ENCODE assay signal across 15 cellular contexts in the genomic region with DNA sequence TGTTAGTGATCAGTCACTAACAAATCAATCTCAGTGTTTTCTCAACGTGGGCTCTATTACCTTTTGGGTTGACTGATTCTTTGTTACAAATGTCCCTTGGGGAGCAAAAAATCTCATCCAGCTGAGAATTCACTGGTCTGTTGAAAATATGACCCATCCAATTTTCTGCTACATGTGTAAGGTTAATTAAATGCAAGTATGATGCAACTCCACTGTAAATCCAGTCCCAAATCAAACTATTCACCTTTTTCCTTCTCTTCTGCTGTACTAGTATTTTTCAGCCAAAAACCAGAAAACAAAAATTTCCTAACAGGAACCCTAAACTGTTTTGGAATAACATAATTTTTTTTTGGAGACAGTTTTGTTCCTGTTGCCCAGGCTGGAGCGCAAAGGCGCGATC. TPM values are rescaled to one million over a fixed set of nuclear protein-coding genes. Genes with fewer than 3 reads are reported as not detected.
DNase-seq lines count a peak whose midpoint lies in the region; ATAC-seq and TF ChIP-seq lines count a peak whose summit lies in the region.
"Had no signal": no experiment of that assay in that cellular context is flagged by ENCODE, and none has a peak within 500 bp of the region (broad histone marks: within the 10 kb centered on the region; RNA-seq: fewer than 3 reads in every experiment).

No MANE protein-coding gene starts in this region.

- ATAC-seq in HG03457 (IDR thresholded peaks at IDR 0.05; ENCODE audit: unreplicated experiment): no peak
- ATAC-seq: lower lobe of right lung had no signal

- H2AFZ ChIP-seq in Karpas-422 (ENCODE audit: low read length) (no peak overlapping the region), neural progenitor cell (replicated peaks) (no peak overlapping the region)

- no peaks in the 10 kb centered on the region for H3K27me3 Mint-ChIP-seq in activated T-cell treated with anti-CD3 and anti-CD28 coated beads, Interleukin-2, amount 50 U/mL, for 24 hours
- no peaks in the 10 kb centered on the region for H3K27me3 Mint-ChIP-seq in activated naive CD8-positive, alpha-beta T cell treated with anti-CD3 and anti-CD28 coated beads for 36 hours
- H3K27me3 Mint-ChIP-seq in neural progenitor cell (ENCODE audit: insufficient read depth, low read depth): no peaks in the 10 kb centered on the region

- H3K27ac Mint-ChIP-seq in activated T-cell treated with anti-CD3 and anti-CD28 coated beads, Interleukin-2, amount 50 U/mL, for 24 hours: peak overlapping the region; percentile 100
- H3K27ac Mint-ChIP-seq in activated naive CD8-positive, alpha-beta T cell treated with anti-CD3 and anti-CD28 coated beads for 36 hours: peak overlapping the region; percentile 100
- H3K27ac Mint-ChIP-seq in neural progenitor cell: no peak overlapping the region

- H3K4me3 ChIP-seq in Karpas-422 (ENCODE audit: low read length): peak overlapping the region; percentile 91; the same call in 1 of the 2 replicates
- no peak overlapping the region for H3K4me3 ChIP-seq in neural progenitor cell
- H3K4me3 ChIP-seq: lower lobe of right lung, ovary had no signal

- H3K79me2 ChIP-seq in Karpas-422 (ENCODE audit: low read length): peaks cover 97% of the 10 kb centered on the region
- H3K79me2 ChIP-seq in neural progenitor cell (ENCODE audit: low read depth): peaks cover 96% of the 10 kb centered on the region

- peaks cover 74% of the 10 kb centered on the region for H3K4me1 Mint-ChIP-seq in activated T-cell treated with anti-CD3 and anti-CD28 coated beads, Interleukin-2, amount 50 U/mL, for 24 hours (ENCODE audit: low read depth)
- peaks cover 70% of the 10 kb centered on the region for H3K4me1 Mint-ChIP-seq in activated naive CD8-positive, alpha-beta T cell treated with anti-CD3 and anti-CD28 coated beads for 36 hours
- peaks cover 36% of the 10 kb centered on the region for H3K4me1 Mint-ChIP-seq in neural progenitor cell

- H3K36me3 ChIP-seq in Karpas-422 (ENCODE audit: insufficient read depth, low read length) (peaks cover 56% of the 10 kb centered on the region), neural progenitor cell (peaks cover 21% of the 10 kb centered on the region)
- H3K36me3 ChIP-seq: ovary had no signal

- H3K27ac ChIP-seq in Karpas-422 (ENCODE audit: low read length) (peak overlapping the region; percentile 0; the same call in 1 of the 2 replicates), neural progenitor cell (no peak overlapping the region)
- H3K27ac ChIP-seq: lower lobe of right lung, ovary had no signal

- H3K9me3 Mint-ChIP-seq in activated T-cell treated with anti-CD3 and anti-CD28 coated beads, Interleukin-2, amount 50 U/mL, for 24 hours: no peaks in the 10 kb centered on the region
- H3K9me3 Mint-ChIP-seq in activated naive CD8-positive, alpha-beta T cell treated with anti-CD3 and anti-CD28 coated beads for 36 hours: no peaks in the 10 kb centered on the region
- no peaks in the 10 kb centered on the region for H3K9me3 Mint-ChIP-seq in neural progenitor cell

- H3K27me3 ChIP-seq in Karpas-422 (ENCODE audit: low read length) (no peaks in the 10 kb centered on the region), neural progenitor cell (no peaks in the 10 kb centered on the region)
- H3K27me3 ChIP-seq: ovary had no signal

- H4K20me1 ChIP-seq in Karpas-422 (ENCODE audit: insufficient read depth, low read depth, low read length) (peaks cover 30% of the 10 kb centered on the region), neural progenitor cell (ENCODE audit: low read depth) (peaks cover 83% of the 10 kb centered on the region)

- H3K4me1 ChIP-seq in Karpas-422 (ENCODE audit: low read length) (peaks cover 52% of the 10 kb centered on the region), neural progenitor cell (peaks cover 25% of the 10 kb centered on the region)

- H3K9me2 ChIP-seq in Karpas-422 (replicated peaks; ENCODE audit: insufficient read depth, low read length): no peaks in the 10 kb centered on the region

- peak overlapping the region; percentile 97 for H3K4me3 Mint-ChIP-seq in activated T-cell treated with anti-CD3 and anti-CD28 coated beads, Interleukin-2, amount 50 U/mL, for 24 hours
- peak overlapping the region; percentile 95 for H3K4me3 Mint-ChIP-seq in activated naive CD8-positive, alpha-beta T cell treated with anti-CD3 and anti-CD28 coated beads for 36 hours
- no peak overlapping the region for H3K4me3 Mint-ChIP-seq in neural progenitor cell

- H3K9me3 ChIP-seq in Karpas-422 (ENCODE audit: low read length) (no peaks in the 10 kb centered on the region), neural progenitor cell (ENCODE audit: low read depth) (no peaks in the 10 kb centered on the region)
- H3K9me3 ChIP-seq: lower lobe of right lung, ovary had no signal

- TF ChIP-seq CTCF in neural progenitor cell (IDR thresholded peaks at IDR 0.05): no peak

- peaks cover 9% of the 10 kb centered on the region for H3F3A ChIP-seq in neural progenitor cell (ENCODE audit: low read depth)

- no peak for DNase-seq in activated T-cell treated with anti-CD3 and anti-CD28 coated beads, Interleukin-2, amount 50 U/mL, for 24 hours
- DNase-seq in activated T-cell treated with anti-CD3 and anti-CD28 coated beads for 4 hours (no peak), Karpas-422 (no peak), neural progenitor cell (ENCODE audit: low spot score) (no peak), epidermal melanocyte (ENCODE audit: insufficient read length, low spot score) (no peak)
- no peak for DNase-seq in activated naive CD8-positive, alpha-beta T cell treated with anti-CD3 and anti-CD28 coated beads for 36 hours
- no peak for DNase-seq in stimulated activated CD4-positive, alpha-beta T cell treated with anti-CD3 and anti-CD28 coated beads, Interleukin-4, amount 100 ng/mL, for 1 hour
- DNase-seq: activated CD4-positive, alpha-beta T cell treated with anti-CD3 and anti-CD28 coated beads, Interleukin-2, amount 50 U/mL, for 48 hours; amygdala; dermis blood vessel endothelial cell; lower lobe of right lung; NCI-H2107; ovary; stimulated activated CD4-positive, alpha-beta T cell treated with anti-CD3 and anti-CD28 coated beads, Interleukin-15, amount 100 ng/mL, for 24 hours had no signal

- H3K9ac ChIP-seq in Karpas-422 (ENCODE audit: low read length) (no peak overlapping the region; the same call in 1 of the 2 replicates), neural progenitor cell (no peak overlapping the region)

- H3K36me3 Mint-ChIP-seq in activated T-cell treated with anti-CD3 and anti-CD28 coated beads, Interleukin-2, amount 50 U/mL, for 24 hours (ENCODE audit: low read depth): peaks cover 99% of the 10 kb centered on the region
- H3K36me3 Mint-ChIP-seq in activated naive CD8-positive, alpha-beta T cell treated with anti-CD3 and anti-CD28 coated beads for 36 hours: peaks cover 70% of the 10 kb centered on the region
- peaks cover 35% of the 10 kb centered on the region for H3K36me3 Mint-ChIP-seq in neural progenitor cell

- H3K4me2 ChIP-seq in Karpas-422 (ENCODE audit: low read depth, low read length, poor library complexity, severe bottlenecking) (peak overlapping the region; percentile 93), neural progenitor cell (peak overlapping the region; percentile 84)

RNA-seq across cellular contexts. Expression of a gene that starts 2.2 kb away (rescaled TPM):
- 168 and 296 TPM in 2 replicates for total RNA-seq in Karpas-422 (2014; rRNA removed; shearing (Covaris generic); ENCODE audit: low replicate concordance)
- total RNA-seq in activated naive CD8-positive, alpha-beta T cell treated with anti-CD3 and anti-CD28 coated beads for 36 hours: 100 to 1,000 TPM; 392 to 403 TPM
- 252 and 337 TPM in 2 replicates for total RNA-seq in neural progenitor cell (ENCODE audit: low replicate concordance)

RNA-seq across cellular contexts. Expression of a gene that starts 2.6 kb away (rescaled TPM):
- 111 and 161 TPM in 2 replicates for total RNA-seq in Karpas-422 (2014; rRNA removed; shearing (Covaris generic); ENCODE audit: low replicate concordance)
- 10 to 100 TPM; 47.9 to 48.2 TPM for total RNA-seq in activated naive CD8-positive, alpha-beta T cell treated with anti-CD3 and anti-CD28 coated beads for 36 hours
- 54.5 and 61.2 TPM in 2 replicates for total RNA-seq in neural progenitor cell (ENCODE audit: low replicate concordance)
